ENCODE assay signal across 12 cellular contexts in genomic region chr2:62362561-62362960, GRCh38.
DNase-seq lines count a peak whose midpoint lies in the region; ATAC-seq, FAIRE-seq and TF ChIP-seq lines count a peak whose summit lies in the region.
"Had no signal": no experiment of that assay in that cellular context is flagged by ENCODE, and none has a peak within 500 bp of the region (broad histone marks: within the 10 kb centered on the region; RNA-seq: fewer than 3 reads in every experiment).

No MANE protein-coding gene starts in this region.

- no peak overlapping the region for H3K27ac Mint-ChIP-seq in activated CD4-positive, alpha-beta memory T cell treated with anti-CD3 and anti-CD28 coated beads for 36 hours
- H3K27ac Mint-ChIP-seq: activated T-helper 1 cell treated with anti-CD3 and anti-CD28 coated beads, Interleukin-12 subunit alpha, Interleukin-12 subunit beta, Interleukin-2, Interleukin-4 antibody, amounts not matched to agents 30 ng/mL and 10 ng/mL and 1 ng/mL, durations not matched to agents 14 hours and 24 hours and 36 hours; memory B cell had no signal

- H3K36me3 Mint-ChIP-seq in activated CD4-positive, alpha-beta memory T cell treated with anti-CD3 and anti-CD28 coated beads for 36 hours = no peaks in the 10 kb centered on the region
- H3K36me3 Mint-ChIP-seq: memory B cell had no signal

- no peaks in the 10 kb centered on the region for H3K36me3 ChIP-seq in bronchial epithelial cell (ENCODE audit: control insufficient read depth, insufficient read depth, low read length)

- H3K27me3 ChIP-seq in bronchial epithelial cell (ENCODE audit: control insufficient read depth, insufficient read depth, low read length) = no peaks in the 10 kb centered on the region

- peak; percentile 82 for DNase-seq in bronchial epithelial cell (ENCODE audit: low read depth)
- DNase-seq in NCI-H345 treated with DMSO at 0.1 percent for 48 hours (lab: John Stamatoyannopoulos, UW; ENCODE audit: unreplicated experiment) = no peak
- no peak for DNase-seq in activated CD4-positive, alpha-beta memory T cell treated with anti-CD3 and anti-CD28 coated beads for 36 hours
- no peak for DNase-seq in SKM-1 treated with dmso at 0.1 percent for 144 hours (lab: John Stamatoyannopoulos, UW; ENCODE audit: unreplicated experiment)
- DNase-seq in activated naive CD4-positive, alpha-beta T cell treated with anti-CD3 and anti-CD28 coated beads, Interleukin-2, amount 50 U/mL, for 16 hours = no peak
- DNase-seq: DMS 273 treated with DMSO at 0.1 percent for 48 hours, NCI-H1105 had no signal

- TF ChIP-seq CTCF in bronchial epithelial cell (IDR thresholded peaks at IDR 0.05; ENCODE audit: insufficient read depth, low read length, severe bottlenecking) = no peak

- no peak overlapping the region for H3K4me3 Mint-ChIP-seq in activated CD4-positive, alpha-beta memory T cell treated with anti-CD3 and anti-CD28 coated beads for 36 hours
- H3K4me3 Mint-ChIP-seq: activated T-helper 1 cell treated with anti-CD3 and anti-CD28 coated beads, Interleukin-12 subunit alpha, Interleukin-12 subunit beta, Interleukin-2, Interleukin-4 antibody, amounts not matched to agents 30 ng/mL and 10 ng/mL and 1 ng/mL, durations not matched to agents 14 hours and 24 hours and 36 hours; central memory CD8-positive, alpha-beta T cell had no signal

- H3K4me1 Mint-ChIP-seq in activated CD4-positive, alpha-beta memory T cell treated with anti-CD3 and anti-CD28 coated beads for 36 hours (ENCODE audit: low read depth) = no peaks in the 10 kb centered on the region
- H3K4me1 Mint-ChIP-seq: central memory CD8-positive, alpha-beta T cell had no signal

- peaks cover 2% of the 10 kb centered on the region for H3K9me3 Mint-ChIP-seq in activated CD4-positive, alpha-beta memory T cell treated with anti-CD3 and anti-CD28 coated beads for 36 hours
- H3K9me3 Mint-ChIP-seq: activated T-helper 1 cell treated with anti-CD3 and anti-CD28 coated beads, Interleukin-12 subunit alpha, Interleukin-12 subunit beta, Interleukin-2, Interleukin-4 antibody, amounts not matched to agents 30 ng/mL and 10 ng/mL and 1 ng/mL, durations not matched to agents 14 hours and 24 hours and 36 hours; central memory CD8-positive, alpha-beta T cell; memory B cell had no signal

- FAIRE-seq in bronchial epithelial cell (lab: Jason Lieb, UNC) = no peak

- intact Hi-C loops in activated CD4-positive, alpha-beta memory T cell treated with anti-CD3 and anti-CD28 coated beads for 36 hours (cut with micrococcal nuclease) = no loop called here

- CTCF ChIA-PET in activated CD4-positive, alpha-beta memory T cell treated with anti-CD3 and anti-CD28 coated beads for 36 hours (lab: Charles Lee) = no interaction called here

- POLR2A ChIA-PET in activated CD4-positive, alpha-beta memory T cell treated with anti-CD3 and anti-CD28 coated beads for 36 hours (lab: Charles Lee) = no interaction called here

- peak; percentile 36 for ATAC-seq in GM19455 (IDR thresholded peaks at IDR 0.05; ENCODE audit: unreplicated experiment)
- peak; percentile 16 for ATAC-seq in HG03039 (IDR thresholded peaks at IDR 0.05; ENCODE audit: unreplicated experiment)

- H3K4me3 ChIP-seq in bronchial epithelial cell (ENCODE audit: low read depth, low read length) = no peak overlapping the region

- no peaks in the 10 kb centered on the region for H3K27me3 Mint-ChIP-seq in activated CD4-positive, alpha-beta memory T cell treated with anti-CD3 and anti-CD28 coated beads for 36 hours
- H3K27me3 Mint-ChIP-seq: central memory CD8-positive, alpha-beta T cell; memory B cell had no signal
